Comparison of ENCODE assay signal across 8 cellular contexts in the genomic region with DNA sequence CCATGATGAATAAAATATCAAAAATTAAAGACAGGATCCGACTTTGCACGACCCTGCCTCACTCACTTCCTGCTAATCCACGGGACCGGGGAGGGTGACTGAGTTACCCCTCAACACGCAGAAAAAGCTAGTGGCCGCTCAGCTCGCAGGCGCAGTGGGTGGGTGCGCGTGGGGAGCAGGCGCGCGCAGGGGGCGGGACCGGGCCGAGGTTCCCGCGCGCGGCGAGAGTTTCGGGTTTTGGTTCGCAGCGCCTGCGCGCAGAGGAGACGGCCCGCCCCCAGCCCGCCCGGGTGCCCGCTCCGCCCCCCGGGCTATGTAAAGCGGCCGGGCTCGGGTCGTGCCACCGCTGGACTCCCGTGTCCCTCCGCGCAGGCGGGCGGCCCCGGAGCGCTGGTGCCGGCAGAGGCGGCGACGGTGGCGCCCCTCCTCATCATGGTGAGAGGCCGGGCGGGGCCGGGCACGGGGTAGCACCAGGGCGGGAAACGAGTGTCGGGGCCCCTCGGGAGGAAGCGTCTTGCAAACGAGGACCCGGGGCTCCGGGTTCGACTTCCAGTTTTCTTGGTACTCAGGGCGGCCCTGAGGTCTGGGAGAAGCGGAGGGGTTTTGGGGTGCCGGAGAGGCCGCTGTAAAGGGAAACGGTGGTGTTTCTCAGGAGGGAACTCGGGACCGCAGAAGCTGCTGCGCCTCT. TPM values are rescaled to one million over a fixed set of nuclear protein-coding genes. Genes with fewer than 3 reads are reported as not detected.
DNase-seq lines count a peak whose midpoint lies in the region; ATAC-seq, FAIRE-seq and TF ChIP-seq lines count a peak whose summit lies in the region.

A gene (plus strand): TSS at position 343 of the 688 bp plus-strand sequence. CDS start 90 bp downstream, at position 433.

- no peak for TF ChIP-seq RAD21 in A549 (conservative IDR thresholded peaks at IDR 0.05 in 1 of 2, IDR thresholded peaks at IDR 0.05 in 1 of 2)

- H3K27me3 ChIP-seq in kidney epithelial cell (ENCODE audit: control insufficient read depth, insufficient read depth, low read length) = no peaks in the 10 kb centered on the region

- H3K27ac ChIP-seq in A549 = peak within 1 kb of the TSS; percentile 75 to 96

- ATAC-seq in A549 (peak; percentile 69 to 85), GM18873 (IDR thresholded peaks at IDR 0.05; ENCODE audit: low FRiP score, unreplicated experiment) (peak; percentile 40), HG03175 (IDR thresholded peaks at IDR 0.05; ENCODE audit: unreplicated experiment) (peak; percentile 78)

- TF ChIP-seq CTCF in A549 (IDR thresholded peaks at IDR 0.05) = no peak
- no peak for TF ChIP-seq CTCF in kidney epithelial cell (IDR thresholded peaks at IDR 0.05; ENCODE audit: insufficient read depth, low read length, poor library complexity, severe bottlenecking)

- no peaks in the 10 kb centered on the region for H3K9me3 ChIP-seq in A549

- H3K4me3 ChIP-seq in A549 (peak within 1 kb of the TSS; percentile 79), kidney epithelial cell (ENCODE audit: low read depth, low read length) (peak within 1 kb of the TSS; percentile 76)

- peaks cover 12% of the 10 kb centered on the region; the same call in 2 of the 3 replicates for H3K4me1 ChIP-seq in A549

- no peak for TF ChIP-seq EP300 in A549 (IDR thresholded peaks at IDR 0.05)

- CTCF ChIA-PET in A549 (lab: Yijun Ruan, JAX) = interaction anchor here (0.9 to 29.5 kb wide), 11 partner anchors 8 to 163 kb away, joined by 3 to 378 read pairs (median 104); a partner anchor contains a TSS

- FAIRE-seq in A549 (lab: Jason Lieb, UNC) = no peak

- 1% methylated on average over 37 of the region's 71 CpGs for WGBS in A549 (ENCODE audit: missing lambda C conversion rate)

- no peaks in the 10 kb centered on the region for H3K36me3 ChIP-seq in kidney epithelial cell (ENCODE audit: control insufficient read depth, insufficient read depth, low read length)

- TF ChIP-seq POLR2A in A549 (IDR thresholded peaks at IDR 0.05; ENCODE audit: low read length) = peak; percentile 84

- H3K4me2 ChIP-seq in A549 = peak within 1 kb of the TSS; percentile 84

- DNase-seq in A549 (ENCODE audit: low read depth in 1 of 2, low spot score in 1 of 2) = peak; percentile 92 to 95
- peak; percentile 84 for DNase-seq in NCI-H460 (ENCODE audit: extremely low read depth, low read depth)
- DNase-seq in activated CD4-positive, CD25-positive, alpha-beta regulatory T cell treated with anti-CD3 and anti-CD28 coated beads, Interleukin-2, amount 50 U/mL, for 72 hours = peak; percentile 94
- DNase-seq in cerebellar cortex (ENCODE audit: low spot score) = peak; percentile 79
- DNase-seq in kidney epithelial cell (ENCODE audit: low read depth) = no peak
- DNase-seq in stimulated activated CD4-positive, alpha-beta T cell treated with anti-CD3 and anti-CD28 coated beads, Interleukin-15, amount 100 ng/mL, for 24 hours = peak; percentile 94

- POLR2A ChIA-PET in A549 (lab: Yijun Ruan, JAX) = interaction anchor here (0.6 to 2.3 kb wide), 16 partner anchors 9 to 423 kb away, joined by 3 to 27 read pairs (median 4); a partner anchor contains a TSS

TF ChIP-seq in A549, 52 proteins besides CTCF, POLR2A, EP300 and RAD21 (continues in another document):
- TF ChIP-seq, protein P1, sequence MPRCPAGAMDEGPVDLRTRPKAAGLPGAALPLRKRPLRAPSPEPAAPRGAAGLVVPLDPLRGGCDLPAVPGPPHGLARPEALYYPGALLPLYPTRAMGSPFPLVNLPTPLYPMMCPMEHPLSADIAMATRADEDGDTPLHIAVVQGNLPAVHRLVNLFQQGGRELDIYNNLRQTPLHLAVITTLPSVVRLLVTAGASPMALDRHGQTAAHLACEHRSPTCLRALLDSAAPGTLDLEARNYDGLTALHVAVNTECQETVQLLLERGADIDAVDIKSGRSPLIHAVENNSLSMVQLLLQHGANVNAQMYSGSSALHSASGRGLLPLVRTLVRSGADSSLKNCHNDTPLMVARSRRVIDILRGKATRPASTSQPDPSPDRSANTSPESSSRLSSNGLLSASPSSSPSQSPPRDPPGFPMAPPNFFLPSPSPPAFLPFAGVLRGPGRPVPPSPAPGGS (IDR thresholded peaks at IDR 0.05) = peak; percentile 91; the same call in 1 of the 3 replicates
- TF ChIP-seq ESRRA (IDR thresholded peaks at IDR 0.05; ENCODE audit: borderline replicate concordance, low read length) (no peak), MYC (IDR thresholded peaks at IDR 0.05; ENCODE audit: borderline replicate concordance, low read length) (peak; percentile 62; the same call in 1 of the 2 replicates), FOSB (CRISPR knock-in tag; IDR thresholded peaks at IDR 0.05) (no peak), HOXB5 (CRISPR knock-in tag; IDR thresholded peaks at IDR 0.05) (0 out of 2 replicates have a peak, but pooled peaks have one; percentile 26), JUN (IDR thresholded peaks at IDR 0.05) (peak; percentile 83 to 87; a peak in 4 of 5 replicates), FOSL2 (IDR thresholded peaks at IDR 0.05) (no peak), FOSL2 (CRISPR knock-in tag; IDR thresholded peaks at IDR 0.05) (no peak), ZSCAN20 (CRISPR knock-in tag; IDR thresholded peaks at IDR 0.05) (no peak), POLR2AphosphoS2 (conservative IDR thresholded peaks at IDR 0.05; ENCODE audit: low read length) (peak; percentile 59; the same call in 1 of the 2 replicates), TFCP2L1 (CRISPR knock-in tag; IDR thresholded peaks at IDR 0.05) (peak; percentile 84; the same call in 1 of the 2 replicates), GATA3 (IDR thresholded peaks at IDR 0.05; ENCODE audit: borderline replicate concordance) (peak; percentile 27; the same call in 1 of the 2 replicates), EHMT2 (IDR thresholded peaks at IDR 0.05; ENCODE audit: low read depth) (no peak), MAZ (IDR thresholded peaks at IDR 0.05; ENCODE audit: borderline replicate concordance, low read depth, low read length) (0 out of 2 replicates have a peak, but pooled peaks have one; percentile 33), SMC3 (IDR thresholded peaks at IDR 0.05) (no peak), PHF8 (IDR thresholded peaks at IDR 0.05; ENCODE audit: borderline replicate concordance, low read depth) (peak; percentile 67; the same call in 1 of the 2 replicates), CHD2 (IDR thresholded peaks at IDR 0.05; ENCODE audit: low read length, partially characterized antibody) (peak; percentile 95)
- TF ChIP-seq, protein P2, sequence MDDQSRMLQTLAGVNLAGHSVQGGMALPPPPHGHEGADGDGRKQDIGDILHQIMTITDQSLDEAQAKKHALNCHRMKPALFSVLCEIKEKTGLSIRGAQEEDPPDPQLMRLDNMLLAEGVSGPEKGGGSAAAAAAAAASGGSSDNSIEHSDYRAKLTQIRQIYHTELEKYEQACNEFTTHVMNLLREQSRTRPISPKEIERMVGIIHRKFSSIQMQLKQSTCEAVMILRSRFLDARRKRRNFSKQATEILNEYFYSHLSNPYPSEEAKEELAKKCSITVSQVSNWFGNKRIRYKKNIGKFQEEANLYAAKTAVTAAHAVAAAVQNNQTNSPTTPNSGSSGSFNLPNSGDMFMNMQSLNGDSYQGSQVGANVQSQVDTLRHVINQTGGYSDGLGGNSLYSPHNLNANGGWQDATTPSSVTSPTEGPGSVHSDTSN (IDR thresholded peaks at IDR 0.05) = peak; percentile 79; the same call in 1 of the 2 replicates
- TF ChIP-seq, protein P3, sequence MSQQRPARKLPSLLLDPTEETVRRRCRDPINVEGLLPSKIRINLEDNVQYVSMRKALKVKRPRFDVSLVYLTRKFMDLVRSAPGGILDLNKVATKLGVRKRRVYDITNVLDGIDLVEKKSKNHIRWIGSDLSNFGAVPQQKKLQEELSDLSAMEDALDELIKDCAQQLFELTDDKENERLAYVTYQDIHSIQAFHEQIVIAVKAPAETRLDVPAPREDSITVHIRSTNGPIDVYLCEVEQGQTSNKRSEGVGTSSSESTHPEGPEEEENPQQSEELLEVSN (IDR thresholded peaks at IDR 0.05; ENCODE audit: borderline replicate concordance, low read depth) = peak; percentile 89
- TF ChIP-seq, protein P4, sequence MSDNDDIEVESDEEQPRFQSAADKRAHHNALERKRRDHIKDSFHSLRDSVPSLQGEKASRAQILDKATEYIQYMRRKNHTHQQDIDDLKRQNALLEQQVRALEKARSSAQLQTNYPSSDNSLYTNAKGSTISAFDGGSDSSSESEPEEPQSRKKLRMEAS (IDR thresholded peaks at IDR 0.05) = peak; percentile 90
- TF ChIP-seq, protein P5, sequence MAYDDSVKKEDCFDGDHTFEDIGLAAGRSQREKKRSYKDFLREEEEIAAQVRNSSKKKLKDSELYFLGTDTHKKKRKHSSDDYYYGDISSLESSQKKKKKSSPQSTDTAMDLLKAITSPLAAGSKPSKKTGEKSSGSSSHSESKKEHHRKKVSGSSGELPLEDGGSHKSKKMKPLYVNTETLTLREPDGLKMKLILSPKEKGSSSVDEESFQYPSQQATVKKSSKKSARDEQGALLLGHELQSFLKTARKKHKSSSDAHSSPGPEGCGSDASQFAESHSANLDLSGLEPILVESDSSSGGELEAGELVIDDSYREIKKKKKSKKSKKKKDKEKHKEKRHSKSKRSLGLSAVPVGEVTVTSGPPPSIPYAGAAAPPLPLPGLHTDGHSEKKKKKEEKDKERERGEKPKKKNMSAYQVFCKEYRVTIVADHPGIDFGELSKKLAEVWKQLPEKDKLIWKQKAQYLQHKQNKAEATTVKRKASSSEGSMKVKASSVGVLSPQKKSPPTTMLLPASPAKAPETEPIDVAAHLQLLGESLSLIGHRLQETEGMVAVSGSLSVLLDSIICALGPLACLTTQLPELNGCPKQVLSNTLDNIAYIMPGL (CRISPR knock-in tag; IDR thresholded peaks at IDR 0.05; ENCODE audit: borderline replicate concordance) = 0 out of 2 replicates have a peak, but pooled peaks have one; percentile 50

RNA-seq across cellular contexts. Expression of the gene that starts here (rescaled TPM):
- polyA plus RNA-seq in A549 (2011; rRNA removed) = 38.6 and 49.8 TPM in 2 replicates
- 42.8 and 51.2 TPM in 2 replicates for polyA plus RNA-seq in A549 (2012; cell fraction: cytosol; rRNA removed)
- polyA plus RNA-seq in A549 (2012; cell fraction: nucleus; rRNA removed) = 57.8 and 66.7 TPM in 2 replicates
- polyA plus RNA-seq in A549 (2017; fragmentation: RNase III; extraction: RNeasy Plus Mini Kit Qiagen cat#74134 plus additional on column Dnase treatment) = 113 to 118 TPM (median 116 TPM) in 3 replicates
- 133 and 161 TPM in 2 replicates for polyA minus RNA-seq in A549 (2011; rRNA and poly(A)+ RNA removed)
- total RNA-seq in NCI-H460 (2014; rRNA removed; shearing (Covaris generic)) = 26.4 and 35.2 TPM in 2 replicates
- 41.4 and 52.4 TPM in 2 replicates for polyA plus RNA-seq in NCI-H460 (2014; cell fraction: nucleus; rRNA removed)
- total RNA-seq in kidney epithelial cell = 58.5 and 65.1 TPM in 2 replicates
